21 cellular contexts compared by ENCODE assay signal in genomic region chr3:141491081-141491480, GRCh38. TPM values are rescaled to one million over a fixed set of nuclear protein-coding genes. Genes with fewer than 3 reads are reported as not detected.
DNase-seq lines count a peak whose midpoint lies in the region; ATAC-seq lines count a peak whose summit lies in the region.
"Had no signal": no experiment of that assay in that cellular context is flagged by ENCODE, and none has a peak within 500 bp of the region (broad histone marks: within the 10 kb centered on the region; RNA-seq: fewer than 3 reads in every experiment).

No MANE protein-coding gene starts in this region.

- H3K27ac Mint-ChIP-seq in activated naive CD4-positive, alpha-beta T cell treated with anti-CD3 and anti-CD28 coated beads, Interleukin-2, amount 50 U/mL, for 24 hours = peak overlapping the region; percentile 85
- no peak overlapping the region for H3K27ac Mint-ChIP-seq in activated naive CD4-positive, alpha-beta T cell treated with anti-CD3 and anti-CD28 coated beads, Interleukin-2, amount 10 ng/mL, durations not matched to agents 7 days and 5 days
- peak overlapping the region in 2 of 3 donors; percentile 1 to 80 for H3K27ac Mint-ChIP-seq in IgD-negative memory B cell
- H3K27ac Mint-ChIP-seq in immature natural killer cell = peak overlapping the region; percentile 84 to 99 (median 96)
- H3K27ac Mint-ChIP-seq in stimulated activated naive B cell treated with anti-CD40 and anti-IgM and Interleukin-4, amounts not matched to agents 10 μg/mL and 1 μg/mL and 100 μg/mL, for 72 hours = peak overlapping the region; percentile 88

- H3K4me1 Mint-ChIP-seq in activated naive CD4-positive, alpha-beta T cell treated with anti-CD3 and anti-CD28 coated beads, Interleukin-2, amount 50 U/mL, for 24 hours = peaks cover 89% of the 10 kb centered on the region
- H3K4me1 Mint-ChIP-seq in activated naive CD4-positive, alpha-beta T cell treated with anti-CD3 and anti-CD28 coated beads, Interleukin-2, amount 10 ng/mL, durations not matched to agents 7 days and 5 days = peaks cover 86% of the 10 kb centered on the region
- H3K4me1 Mint-ChIP-seq in IgD-negative memory B cell (peaks cover 51 to 73% (median 61%) of the 10 kb centered on the region in 3 donors), immature natural killer cell (peaks cover 6 to 85% of the 10 kb centered on the region in 2 donors)
- peaks cover 39 to 71% of the 10 kb centered on the region in 2 donors for H3K4me1 Mint-ChIP-seq in stimulated activated naive B cell treated with anti-CD40 and anti-IgM and Interleukin-4, amounts not matched to agents 10 μg/mL and 1 μg/mL and 100 μg/mL, for 72 hours

- CTCF ChIA-PET in activated naive CD4-positive, alpha-beta T cell treated with anti-CD3 and anti-CD28 coated beads, Interleukin-2, amount 10 ng/mL, durations not matched to agents 7 days and 5 days (lab: Charles Lee) = interaction anchor here (1.1 to 1.6 kb wide), 5 partner anchors 9 to 70 kb away, joined by 3 to 5 read pairs (median 4); no protein-coding TSS in a partner anchor

- peak overlapping the region; percentile 63 for H3K4me3 Mint-ChIP-seq in activated naive CD4-positive, alpha-beta T cell treated with anti-CD3 and anti-CD28 coated beads, Interleukin-2, amount 50 U/mL, for 24 hours
- no peak overlapping the region for H3K4me3 Mint-ChIP-seq in activated naive CD4-positive, alpha-beta T cell treated with anti-CD3 and anti-CD28 coated beads, Interleukin-2, amount 10 ng/mL, durations not matched to agents 7 days and 5 days
- H3K4me3 Mint-ChIP-seq in IgD-negative memory B cell = peak overlapping the region in 2 of 4 donors; percentile 0 to 98
- peak overlapping the region; percentile 22 to 50 (median 31) for H3K4me3 Mint-ChIP-seq in immature natural killer cell
- no peak overlapping the region for H3K4me3 Mint-ChIP-seq in stimulated activated naive B cell treated with anti-CD40 and anti-IgM and Interleukin-4, amounts not matched to agents 10 μg/mL and 1 μg/mL and 100 μg/mL, for 72 hours

- H3K27me3 Mint-ChIP-seq in activated naive CD4-positive, alpha-beta T cell treated with anti-CD3 and anti-CD28 coated beads, Interleukin-2, amount 50 U/mL, for 24 hours = no peaks in the 10 kb centered on the region
- H3K27me3 Mint-ChIP-seq in activated naive CD4-positive, alpha-beta T cell treated with anti-CD3 and anti-CD28 coated beads, Interleukin-2, amount 10 ng/mL, durations not matched to agents 7 days and 5 days = no peaks in the 10 kb centered on the region
- H3K27me3 Mint-ChIP-seq in IgD-negative memory B cell (no peaks in the 10 kb centered on the region), immature natural killer cell (ENCODE audit: low read depth in 3 of 3) (peaks cover 1 to 15% (median 10%) of the 10 kb centered on the region in 3 donors)
- no peaks in the 10 kb centered on the region for H3K27me3 Mint-ChIP-seq in stimulated activated naive B cell treated with anti-CD40 and anti-IgM and Interleukin-4, amounts not matched to agents 10 μg/mL and 1 μg/mL and 100 μg/mL, for 72 hours

- ATAC-seq in stimulated activated naive B cell treated with anti-CD40 and anti-IgM and Interleukin-4, amounts not matched to agents 10 μg/mL and 1 μg/mL and 100 μg/mL, for 72 hours (replicated peaks) = no peak
- no peak for ATAC-seq in HG02642 (IDR thresholded peaks at IDR 0.05; ENCODE audit: poor library complexity, unreplicated experiment)
- ATAC-seq: activated naive CD4-positive, alpha-beta T cell treated with anti-CD3 and anti-CD28 coated beads, Interleukin-2, amount 50 U/mL, for 72 hours; esophagus mucosa; GM12878; left ventricle myocardium superior; psoas muscle had no signal

- no peaks in the 10 kb centered on the region for H3K9me3 Mint-ChIP-seq in activated naive CD4-positive, alpha-beta T cell treated with anti-CD3 and anti-CD28 coated beads, Interleukin-2, amount 50 U/mL, for 24 hours
- H3K9me3 Mint-ChIP-seq in activated naive CD4-positive, alpha-beta T cell treated with anti-CD3 and anti-CD28 coated beads, Interleukin-2, amount 10 ng/mL, durations not matched to agents 7 days and 5 days = peaks cover 7% of the 10 kb centered on the region
- no peaks in the 10 kb centered on the region for H3K9me3 Mint-ChIP-seq in IgD-negative memory B cell
- no peaks in the 10 kb centered on the region for H3K9me3 Mint-ChIP-seq in immature natural killer cell
- no peaks in the 10 kb centered on the region for H3K9me3 Mint-ChIP-seq in stimulated activated naive B cell treated with anti-CD40 and anti-IgM and Interleukin-4, amounts not matched to agents 10 μg/mL and 1 μg/mL and 100 μg/mL, for 72 hours

- peaks cover 12% of the 10 kb centered on the region for H3K36me3 Mint-ChIP-seq in activated naive CD4-positive, alpha-beta T cell treated with anti-CD3 and anti-CD28 coated beads, Interleukin-2, amount 50 U/mL, for 24 hours
- peaks cover 63% of the 10 kb centered on the region for H3K36me3 Mint-ChIP-seq in activated naive CD4-positive, alpha-beta T cell treated with anti-CD3 and anti-CD28 coated beads, Interleukin-2, amount 10 ng/mL, durations not matched to agents 7 days and 5 days
- H3K36me3 Mint-ChIP-seq in IgD-negative memory B cell (peaks cover 11% of the 10 kb centered on the region), immature natural killer cell (peaks cover 0 to 11% (median 9%) of the 10 kb centered on the region in 3 donors)
- peaks cover 6 to 30% of the 10 kb centered on the region in 2 donors for H3K36me3 Mint-ChIP-seq in stimulated activated naive B cell treated with anti-CD40 and anti-IgM and Interleukin-4, amounts not matched to agents 10 μg/mL and 1 μg/mL and 100 μg/mL, for 72 hours

- no peak for DNase-seq in activated naive CD4-positive, alpha-beta T cell treated with anti-CD3 and anti-CD28 coated beads, Interleukin-2, amount 10 ng/mL, durations not matched to agents 7 days and 5 days
- no peak for DNase-seq in immature natural killer cell
- DNase-seq in stimulated activated naive B cell treated with anti-CD40 and anti-IgM and Interleukin-4, amounts not matched to agents 10 μg/mL and 1 μg/mL and 100 μg/mL, for 72 hours = no peak
- DNase-seq in HuH-7.5 (ENCODE audit: low spot score) = no peak
- DNase-seq in NCI-H1417 treated with DMSO at 0.1 percent for 48 hours (lab: John Stamatoyannopoulos, UW) = no peak
- DNase-seq: effector CD8-positive, alpha-beta T cell; foreskin melanocyte; left ventricle myocardium superior; NCI-H1436; NCI-H2107; NCI-H446 treated with DMSO at 0.1 percent for 48 hours; psoas muscle; Right ventricle myocardium superior; stimulated activated CD4-positive, alpha-beta T cell treated with anti-CD3 and anti-CD28 coated beads, Interleukin-1b, Interleukin-23, amount 100 ng/mL, for 48 hours; SW 1271 had no signal

RNA-seq across cellular contexts. Expression of gene RASA2, which starts 4.3 kb away (rescaled TPM):
- polyA plus RNA-seq in IgD-negative memory B cell (27.0 TPM), immature natural killer cell (10 to 100 TPM; 32.6 to 48.7 (median 45.9) TPM)

Comparison
In these comparisons a context has a peak if more than half of its experiments do, and no peak if none do; other contexts are left out.
1. H3K4me3 Mint-ChIP-seq: peak in activated naive CD4-positive, alpha-beta T cell treated with anti-CD3 and anti-CD28 coated beads, Interleukin-2, amount 50 U/mL, for 24 hours (single experiment) and immature natural killer cell (5 of 5); none in activated naive CD4-positive, alpha-beta T cell treated with anti-CD3 and anti-CD28 coated beads, Interleukin-2, amount 10 ng/mL, durations not matched to agents 7 days and 5 days (single experiment) and stimulated activated naive B cell treated with anti-CD40 and anti-IgM and Interleukin-4, amounts not matched to agents 10 μg/mL and 1 μg/mL and 100 μg/mL, for 72 hours (0 of 2).